Comparison of ENCODE assay signal across 24 cellular contexts in the genomic region with DNA sequence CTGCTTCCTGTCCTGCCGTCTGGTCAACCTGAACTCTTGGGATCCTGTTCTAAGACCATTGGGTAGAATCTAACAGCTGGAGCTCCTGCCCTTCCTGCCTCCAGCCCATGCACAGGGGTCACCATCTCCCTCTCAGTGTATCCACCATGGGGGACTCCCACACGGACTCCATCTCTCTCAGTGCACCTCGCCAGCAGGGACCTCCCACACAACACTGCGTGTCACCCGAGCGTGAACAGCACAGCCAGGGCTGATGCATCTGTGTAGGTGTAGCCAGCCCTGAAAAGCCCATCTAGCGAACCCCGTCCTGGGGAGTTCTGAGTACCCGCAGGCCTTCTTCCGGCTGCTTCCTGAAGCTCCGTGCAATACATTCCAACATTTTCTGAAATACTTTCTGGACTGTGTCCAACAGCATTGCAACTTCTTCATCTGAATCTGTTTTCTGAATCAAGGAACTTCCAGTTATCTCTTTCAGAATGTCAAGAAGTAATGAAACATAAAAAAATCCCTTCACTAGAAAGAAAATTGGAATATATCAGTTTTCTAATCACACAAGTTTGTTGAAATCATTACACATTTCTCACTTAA. TPM values are rescaled to one million over a fixed set of nuclear protein-coding genes. Genes with fewer than 3 reads are reported as not detected.
DNase-seq lines count a peak whose midpoint lies in the region; ATAC-seq and TF ChIP-seq lines count a peak whose summit lies in the region.
"Had no signal": no experiment of that assay in that cellular context is flagged by ENCODE, and none has a peak within 500 bp of the region (broad histone marks: within the 10 kb centered on the region; RNA-seq: fewer than 3 reads in every experiment).

No MANE protein-coding gene starts in this region.

- H3K4me3 Mint-ChIP-seq in activated CD8-positive, alpha-beta T cell treated with anti-CD3 and anti-CD28 coated beads for 36 hours, result no peak overlapping the region
- H3K4me3 Mint-ChIP-seq: CD4-positive, CD25-positive, alpha-beta regulatory T cell had no signal

- no peaks in the 10 kb centered on the region for H3K27me3 Mint-ChIP-seq in activated CD8-positive, alpha-beta T cell treated with anti-CD3 and anti-CD28 coated beads for 36 hours
- H3K27me3 Mint-ChIP-seq: CD4-positive, CD25-positive, alpha-beta regulatory T cell had no signal

- TF ChIP-seq CTCF in RWPE1 (conservative IDR thresholded peaks at IDR 0.05; ENCODE audit: low read depth), result no peak
- no peak for TF ChIP-seq CTCF in cardiac fibroblast (IDR thresholded peaks at IDR 0.05; ENCODE audit: low read depth, low read length)
- TF ChIP-seq CTCF in activated CD8-positive, alpha-beta T cell treated with anti-CD3 and anti-CD28 coated beads for 36 hours (IDR thresholded peaks at IDR 0.05), result no peak

- peaks cover 18% of the 10 kb centered on the region for H3K4me1 Mint-ChIP-seq in activated CD8-positive, alpha-beta T cell treated with anti-CD3 and anti-CD28 coated beads for 36 hours (ENCODE audit: low read depth)

- H3K27ac Mint-ChIP-seq in activated CD8-positive, alpha-beta T cell treated with anti-CD3 and anti-CD28 coated beads for 36 hours, result no peak overlapping the region

- H3K36me3 Mint-ChIP-seq in activated CD8-positive, alpha-beta T cell treated with anti-CD3 and anti-CD28 coated beads for 36 hours (ENCODE audit: low read depth), result peaks cover 61% of the 10 kb centered on the region

- peak; percentile 14 for DNase-seq in EH (ENCODE audit: low read depth)
- DNase-seq in RWPE1 (ENCODE audit: low spot score), result no peak
- peak; percentile 19 to 64 for DNase-seq in cardiac fibroblast (ENCODE audit: low read depth in 2 of 2)
- peak; percentile 79 for DNase-seq in left kidney (ENCODE audit: low read depth, low spot score)
- no peak for DNase-seq in NCI-H1048 (lab: John Stamatoyannopoulos, UW)
- no peak for DNase-seq in hippocampal formation (lab: John Stamatoyannopoulos, UW)
- no peak for DNase-seq in activated CD8-positive, alpha-beta T cell treated with anti-CD3 and anti-CD28 coated beads for 36 hours
- DNase-seq: activated CD4-positive, CD25-positive, alpha-beta regulatory T cell treated with anti-CD3 and anti-CD28 coated beads, Interleukin-2, amount 50 U/mL, for 72 hours; activated effector memory CD4-positive, alpha-beta T cell treated with Interleukin-2 at 50 U/mL for 16 hours; adrenal gland; CD4-positive, CD25-positive, alpha-beta regulatory T cell; gastrocnemius medialis; kidney; MG63; NCI-H146; NCI-H748 treated with DMSO at 0.1 percent for 48 hours; Right ventricle myocardium superior; stimulated activated CD4-positive, alpha-beta T cell treated with anti-CD3 and anti-CD28 coated beads, Interleukin-2, amount 100 ng/mL, for 48 hours; stimulated activated naive CD8-positive, alpha-beta T cell treated with anti-CD3 and anti-CD28 coated beads, Interleukin-15, Interleukin-2, amounts not matched to agents 100 U/mL and 50 U/mL, for 24 hours had no signal

- no peak overlapping the region for H3K4me3 ChIP-seq in cardiac fibroblast (replicated peaks in 1 of 2; ENCODE audit: low read depth in 2 of 2, low read length in 2 of 2)
- H3K4me3 ChIP-seq: adrenal gland, cardiac muscle cell, dorsolateral prefrontal cortex, gastrocnemius medialis, HAP-1, MG63 had no signal

- no peaks in the 10 kb centered on the region for H3K9me3 Mint-ChIP-seq in activated CD8-positive, alpha-beta T cell treated with anti-CD3 and anti-CD28 coated beads for 36 hours
- H3K9me3 Mint-ChIP-seq: CD4-positive, CD25-positive, alpha-beta regulatory T cell had no signal

- ATAC-seq in activated CD8-positive, alpha-beta T cell treated with anti-CD3 and anti-CD28 coated beads for 36 hours, result no peak
- ATAC-seq in HG03095 (IDR thresholded peaks at IDR 0.05; ENCODE audit: unreplicated experiment), result no peak
- ATAC-seq: gastrocnemius medialis; stimulated activated naive CD8-positive, alpha-beta T cell treated with anti-CD3 and anti-CD28 coated beads, Interleukin-15, Interleukin-2, amounts not matched to agents 100 U/mL and 50 U/mL, for 24 hours had no signal

- CTCF ChIA-PET in RWPE1 (lab: Yijun Ruan, JAX), result no interaction called here
- CTCF ChIA-PET in activated CD8-positive, alpha-beta T cell treated with anti-CD3 and anti-CD28 coated beads for 36 hours (lab: Charles Lee), result no interaction called here

- POLR2A ChIA-PET in RWPE1 (lab: Yijun Ruan, JAX; ENCODE audit: low non-redundant PET), result no interaction called here
- POLR2A ChIA-PET in activated CD8-positive, alpha-beta T cell treated with anti-CD3 and anti-CD28 coated beads for 36 hours (lab: Charles Lee), result interaction anchor here (0.6 to 1.0 kb wide), 2 partner anchors 44 to 185 kb away, joined by 3 to 4 read pairs; no protein-coding TSS in a partner anchor

- peak overlapping the region; percentile 23; the same call in 1 of the 2 replicates for H3K27ac ChIP-seq in RWPE1
- H3K27ac ChIP-seq: adrenal gland, cardiac muscle cell, dorsolateral prefrontal cortex, gastrocnemius medialis, neutrophil had no signal

- intact Hi-C loops in activated CD8-positive, alpha-beta T cell treated with anti-CD3 and anti-CD28 coated beads for 36 hours (cut with micrococcal nuclease), result no loop called here

RNA-seq across cellular contexts. Expression of a gene that starts 52.5 kb away (rescaled TPM):
- total RNA-seq in activated CD8-positive, alpha-beta T cell treated with anti-CD3 and anti-CD28 coated beads for 36 hours, result 100 to 1,000 TPM; 108 to 113 TPM

Comparison
In these comparisons a context has a peak if more than half of its experiments do, and no peak if none do; other contexts are left out.
1. DNase-seq: peak in EH (single experiment), cardiac fibroblast (2 of 2) and left kidney (single experiment); none in RWPE1 (single experiment), NCI-H1048 (single experiment), hippocampal formation (0 of 2) and activated CD8-positive, alpha-beta T cell treated with anti-CD3 and anti-CD28 coated beads for 36 hours (single experiment).